ENCODE assay signal across 9 cellular contexts in the genomic region with DNA sequence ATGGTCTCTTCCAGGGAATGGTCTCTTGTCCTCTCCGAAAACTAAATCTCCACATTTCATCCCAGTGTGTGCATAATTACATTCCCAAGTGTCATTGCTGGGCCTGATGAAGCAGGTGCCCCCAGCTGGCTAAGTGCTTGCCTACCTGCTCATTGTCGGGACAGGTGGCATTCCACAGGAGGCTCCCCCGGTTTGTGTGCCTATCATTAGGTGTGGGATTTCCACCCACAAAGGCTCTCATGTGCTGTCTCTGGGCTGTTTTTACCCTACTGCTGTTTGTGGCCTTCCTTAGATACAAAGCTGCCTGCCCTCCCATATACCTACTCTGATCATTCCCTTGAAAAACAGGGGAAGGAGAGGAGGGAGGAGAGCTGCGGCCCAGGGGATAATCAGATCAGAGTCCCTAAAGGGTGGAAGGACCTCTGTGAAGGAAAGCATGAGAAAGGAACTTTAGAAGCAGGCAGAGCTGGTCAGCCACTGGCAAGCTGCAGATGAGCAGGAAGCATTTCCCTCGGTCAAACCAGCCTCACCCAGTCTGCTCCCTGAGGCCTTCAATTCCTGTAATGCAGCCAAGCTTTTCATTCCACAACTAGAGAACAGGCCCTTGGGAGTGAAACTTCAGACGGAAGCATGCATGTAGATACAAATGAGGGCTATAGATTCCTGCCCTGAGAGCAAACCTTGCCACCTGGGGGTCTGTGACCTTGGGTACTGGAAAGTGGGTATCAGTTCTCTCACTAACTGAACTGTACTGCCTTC.
A peak's percentile ranks its signal among the peaks of the same experiment; 100 is the strongest.
DNase-seq lines count a peak whose midpoint lies in the region; ATAC-seq and TF ChIP-seq lines count a peak whose summit lies in the region.
"Had no signal": no experiment of that assay in that cellular context is flagged by ENCODE, and none has a peak within 500 bp of the region (broad histone marks: within the 10 kb centered on the region; RNA-seq: fewer than 3 reads in every experiment).

No MANE protein-coding gene starts in this region.

- intact Hi-C loops in right lobe of liver (cut with DNase I): no loop called here
- intact Hi-C loops in vagina (cut with DNase I): no loop called here
- intact Hi-C loops in posterior vena cava (cut with DNase I): no loop called here

- DNase-seq in SIG-M5 treated with dmso at 0.1 percent for 504 hours (lab: John Stamatoyannopoulos, UW; ENCODE audit: unreplicated experiment) (peak; percentile 15), SIG-M5 (lab: John Stamatoyannopoulos, UW) (no peak), epidermal melanocyte (ENCODE audit: insufficient read length, low spot score) (peak; percentile 68), right lobe of liver (no peak), vagina (ENCODE audit: extremely low spot score in 2 of 2) (no peak), posterior vena cava (ENCODE audit: low spot score) (no peak)
- DNase-seq in stimulated activated naive CD4-positive, alpha-beta T cell treated with Interleukin-2 at 50 U/mL for 16 hours (lab: John Stamatoyannopoulos, UW): no peak
- DNase-seq: activated gamma-delta T cell had no signal

- WGBS in right lobe of liver (ENCODE audit: insufficient coverage, low coverage, low lambda C conversion rate, missing lambda C conversion rate): 66% methylated on average over 5 of the region's 6 CpGs

- TF ChIP-seq CTCF in right lobe of liver (IDR thresholded peaks at IDR 0.05) (no peak), vagina (IDR thresholded peaks at IDR 0.05) (no peak)

- H3K27me3 ChIP-seq in right lobe of liver (no peaks in the 10 kb centered on the region), vagina (no peaks in the 10 kb centered on the region)

- TF ChIP-seq POLR2A in right lobe of liver (IDR thresholded peaks at IDR 0.05): no peak
- TF ChIP-seq POLR2A in vagina (IDR thresholded peaks at IDR 0.05): no peak
- no peak for TF ChIP-seq POLR2A in GM18505 (IDR thresholded peaks at IDR 0.05; ENCODE audit: borderline replicate concordance, extremely low read depth, insufficient read depth, insufficient read length)

- H3K9me3 ChIP-seq in right lobe of liver (no peaks in the 10 kb centered on the region), vagina (no peaks in the 10 kb centered on the region)

- H3K4me3 ChIP-seq in right lobe of liver: no peak overlapping the region
- H3K4me3 ChIP-seq in vagina: no peak overlapping the region

- H3K4me1 ChIP-seq in right lobe of liver (no peaks in the 10 kb centered on the region), vagina (peaks cover 34% of the 10 kb centered on the region)

- peak in 3 of 4 donors; percentile 54 to 59 (median 58) for ATAC-seq in right lobe of liver
- no peak for ATAC-seq in GM18505 (IDR thresholded peaks at IDR 0.05; ENCODE audit: unreplicated experiment)

- H3K36me3 ChIP-seq in right lobe of liver: no peaks in the 10 kb centered on the region
- no peaks in the 10 kb centered on the region for H3K36me3 ChIP-seq in vagina

- H3K27ac ChIP-seq in right lobe of liver (no peak overlapping the region), vagina (peak overlapping the region; percentile 69)

Comparison
In these comparisons a context has a peak if more than half of its experiments do, and no peak if none do; other contexts are left out.
1. DNase-seq: peak in SIG-M5 treated with dmso at 0.1 percent for 504 hours (single experiment) and epidermal melanocyte (single experiment); none in SIG-M5 (single experiment), right lobe of liver (0 of 3), vagina (0 of 2), stimulated activated naive CD4-positive, alpha-beta T cell treated with Interleukin-2 at 50 U/mL for 16 hours (single experiment) and posterior vena cava (single experiment).